Comparison of ENCODE assay signal across 11 cellular contexts in genomic region chr16:89739383-89739782, GRCh38.
"Had no signal": no experiment of that assay in that cellular context is flagged by ENCODE, and none has a peak within 500 bp of the region (broad histone marks: within the 10 kb centered on the region; RNA-seq: fewer than 3 reads in every experiment).

No MANE protein-coding gene starts in this region.

- H3K9me3 Mint-ChIP-seq: activated T-cell treated with anti-CD3 and anti-CD28 coated beads, Interleukin-2, amount 50 U/mL, for 72 hours had no signal

- DNase-seq: activated CD4-positive, alpha-beta T cell treated with anti-CD3 and anti-CD28 coated beads, Interleukin-2, amount 50 U/mL, for 1 hour; activated T-cell treated with anti-CD3 and anti-CD28 coated beads, Interleukin-2, amount 50 U/mL, for 72 hours; adrenal gland; central memory CD4-positive, alpha-beta T cell; cortex of kidney; effector CD8-positive, alpha-beta T cell; kidney glomerular epithelial cell; small intestine; substantia nigra; transverse colon had no signal

- ATAC-seq: activated T-cell treated with anti-CD3 and anti-CD28 coated beads, Interleukin-2, amount 50 U/mL, for 72 hours had no signal

- H3K27ac ChIP-seq: adrenal gland, transverse colon had no signal

- H3K9me3 ChIP-seq: adrenal gland, neutrophil, transverse colon had no signal

- H3K4me1 ChIP-seq: adrenal gland, transverse colon had no signal

- H3K4me3 ChIP-seq: adrenal gland, transverse colon had no signal

- H3K4me3 Mint-ChIP-seq: activated T-cell treated with anti-CD3 and anti-CD28 coated beads, Interleukin-2, amount 50 U/mL, for 72 hours had no signal

- H3K27ac Mint-ChIP-seq: activated T-cell treated with anti-CD3 and anti-CD28 coated beads, Interleukin-2, amount 50 U/mL, for 72 hours had no signal

- H3K27me3 ChIP-seq: adrenal gland, neutrophil, transverse colon had no signal
